ENCODE assay signal across 8 cellular contexts in the genomic region with DNA sequence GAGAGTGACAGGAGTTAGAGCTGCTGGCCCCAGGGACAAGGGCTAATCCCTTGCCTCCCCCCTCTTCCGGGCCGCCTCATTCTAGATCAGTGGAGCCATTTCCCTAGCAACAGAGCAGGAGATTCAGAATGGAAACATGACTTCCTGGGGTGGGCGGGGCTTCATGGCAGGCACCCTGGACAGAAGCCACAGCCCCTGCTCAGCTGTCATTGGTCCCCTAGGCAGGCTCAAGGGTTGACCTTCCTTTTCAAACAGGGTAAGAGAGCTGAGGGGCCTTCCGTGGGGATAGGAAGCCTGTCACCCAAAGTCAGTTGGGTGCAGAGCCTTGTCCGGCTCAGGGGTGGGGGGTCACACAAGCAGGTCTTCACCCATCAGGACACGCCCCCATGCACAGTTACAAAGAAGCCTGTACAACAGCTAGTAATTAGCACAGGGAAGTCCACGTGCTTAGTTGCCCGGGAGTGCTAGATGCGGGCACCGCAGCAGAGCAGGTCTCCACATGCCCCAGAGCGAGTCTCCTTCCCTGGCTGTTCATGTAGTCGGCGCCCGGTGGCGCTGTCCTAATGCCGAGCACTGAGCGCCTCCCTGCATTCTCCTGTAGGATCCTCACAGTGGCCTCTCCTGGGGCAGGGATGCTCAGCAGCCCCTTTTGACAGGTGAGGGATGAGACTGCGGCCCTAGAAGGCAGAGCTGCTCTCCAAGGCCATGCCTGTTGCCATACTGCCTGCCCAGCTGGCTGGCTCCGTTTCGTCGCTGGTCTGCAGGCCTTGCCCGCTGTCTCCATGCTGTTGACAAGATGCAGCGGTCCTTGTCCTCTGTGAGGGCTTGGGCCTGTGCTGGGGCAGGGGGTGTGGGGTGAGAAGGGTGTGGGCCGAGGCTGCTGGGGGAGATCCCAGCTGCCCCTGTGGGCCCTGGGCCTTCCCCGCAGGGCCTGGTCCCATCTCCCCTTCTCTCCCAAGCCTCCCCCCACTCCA. TPM values are rescaled to one million over a fixed set of nuclear protein-coding genes. Genes with fewer than 3 reads are reported as not detected.
DNase-seq lines count a peak whose midpoint lies in the region; ATAC-seq, FAIRE-seq and TF ChIP-seq lines count a peak whose summit lies in the region.

No MANE protein-coding gene starts in this region.

- DNase-seq in GDM1 (lab: John Stamatoyannopoulos, UW) = peak; percentile 67
- peak; percentile 68 for DNase-seq in RCC 7860 (ENCODE audit: low spot score)
- peak; percentile 75 for DNase-seq in mammary epithelial cell
- peak; percentile 43 for DNase-seq in inferior parietal cortex (ENCODE audit: extremely low spot score)
- peak; percentile 73 for DNase-seq in stimulated activated CD4-positive, alpha-beta T cell treated with anti-CD3 and anti-CD28 coated beads, Interleukin-15, amount 100 ng/mL, for 24 hours

- no peak overlapping the region for H3K9ac ChIP-seq in mammary epithelial cell (ENCODE audit: insufficient read depth, low read length)

- H3K4me1 ChIP-seq in mammary epithelial cell (ENCODE audit: insufficient read depth, low read length) = peaks cover 30% of the 10 kb centered on the region

- peaks cover 81% of the 10 kb centered on the region for H3K79me2 ChIP-seq in mammary epithelial cell (ENCODE audit: insufficient read depth, low read length)

- H3K9me3 ChIP-seq in mammary epithelial cell (replicated peaks; ENCODE audit: insufficient read depth, low read length) = no peaks in the 10 kb centered on the region

- peak; percentile 69 to 87 for TF ChIP-seq CTCF in mammary epithelial cell (conservative IDR thresholded peaks at IDR 0.05 in 1 of 2, IDR thresholded peaks at IDR 0.05 in 1 of 2; ENCODE audit: extremely low read depth in 1 of 2, insufficient read depth in 1 of 2, low read depth in 1 of 2, low read length in 2 of 2)

- BruUV-seq in mammary epithelial cell (replicated peaks; lab: Mats Ljungman, UMichigan) = no TSS peak

- no peak for TF ChIP-seq RAD21 in Ishikawa (IDR thresholded peaks at IDR 0.05; ENCODE audit: low read depth)

- CTCF ChIA-PET in mammary epithelial cell (lab: Charles Lee; ENCODE audit: low non-redundant PET) = interaction anchor here (0.6 to 0.7 kb wide), 2 partner anchors 25 to 265 kb away, joined by 3 read pairs; no protein-coding TSS in a partner anchor

- H3K27me3 ChIP-seq in mammary epithelial cell (ENCODE audit: insufficient read depth, low read length) = no peaks in the 10 kb centered on the region

- no peaks in the 10 kb centered on the region for H4K20me1 ChIP-seq in mammary epithelial cell (ENCODE audit: insufficient read depth, low read length)

- no peak for TF ChIP-seq EP300 in Ishikawa (IDR thresholded peaks at IDR 0.05; ENCODE audit: borderline replicate concordance)

- no peaks in the 10 kb centered on the region for H3K36me3 ChIP-seq in mammary epithelial cell (ENCODE audit: insufficient read depth, low read length)

- H3K4me3 ChIP-seq in mammary epithelial cell (replicated peaks in 1 of 3; ENCODE audit: insufficient read depth in 1 of 3, low read depth in 2 of 3, low read length in 3 of 3) = no peak overlapping the region

- 52% methylated on average over 20 of the region's 25 CpGs for WGBS in mammary epithelial cell (ENCODE audit: low coverage, missing lambda C conversion rate)

- peak overlapping the region; percentile 4 for H2AFZ ChIP-seq in mammary epithelial cell (ENCODE audit: low read depth, low read length)

- intact Hi-C loops in mammary epithelial cell (cut with micrococcal nuclease) = no loop called here

- peak overlapping the region; percentile 61 for H3K4me2 ChIP-seq in mammary epithelial cell (ENCODE audit: insufficient read depth, low read depth, low read length)

- dilution Hi-C loops in mammary epithelial cell (cut with HindIII; ENCODE audit: low sequenced_read_pairs) = no loop called here

- in situ Hi-C loops in mammary epithelial cell (cut with MboI; ENCODE audit: low sequenced_read_pairs in 2 of 2) = loop anchor here in 1 of 2 donors (25.0 kb wide), 1 partner anchor 306 kb away; the partner anchor contains the start of gene SPSB1

- no peak for ATAC-seq in HG03571 (IDR thresholded peaks at IDR 0.05; ENCODE audit: unreplicated experiment)
- ATAC-seq in HG02884 (IDR thresholded peaks at IDR 0.05; ENCODE audit: unreplicated experiment) = no peak

- H3K27ac ChIP-seq in mammary epithelial cell (ENCODE audit: insufficient read depth, low read depth, low read length) = peak overlapping the region; percentile 23

- no peak for FAIRE-seq in RCC 7860 (lab: Jason Lieb, UNC)

TF ChIP-seq in Ishikawa, 13 proteins besides CTCF, POLR2A, EP300 and RAD21:
- TF ChIP-seq, protein P1, sequence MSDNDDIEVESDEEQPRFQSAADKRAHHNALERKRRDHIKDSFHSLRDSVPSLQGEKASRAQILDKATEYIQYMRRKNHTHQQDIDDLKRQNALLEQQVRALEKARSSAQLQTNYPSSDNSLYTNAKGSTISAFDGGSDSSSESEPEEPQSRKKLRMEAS (IDR thresholded peaks at IDR 0.05) = no peak
- TF ChIP-seq, protein P2, sequence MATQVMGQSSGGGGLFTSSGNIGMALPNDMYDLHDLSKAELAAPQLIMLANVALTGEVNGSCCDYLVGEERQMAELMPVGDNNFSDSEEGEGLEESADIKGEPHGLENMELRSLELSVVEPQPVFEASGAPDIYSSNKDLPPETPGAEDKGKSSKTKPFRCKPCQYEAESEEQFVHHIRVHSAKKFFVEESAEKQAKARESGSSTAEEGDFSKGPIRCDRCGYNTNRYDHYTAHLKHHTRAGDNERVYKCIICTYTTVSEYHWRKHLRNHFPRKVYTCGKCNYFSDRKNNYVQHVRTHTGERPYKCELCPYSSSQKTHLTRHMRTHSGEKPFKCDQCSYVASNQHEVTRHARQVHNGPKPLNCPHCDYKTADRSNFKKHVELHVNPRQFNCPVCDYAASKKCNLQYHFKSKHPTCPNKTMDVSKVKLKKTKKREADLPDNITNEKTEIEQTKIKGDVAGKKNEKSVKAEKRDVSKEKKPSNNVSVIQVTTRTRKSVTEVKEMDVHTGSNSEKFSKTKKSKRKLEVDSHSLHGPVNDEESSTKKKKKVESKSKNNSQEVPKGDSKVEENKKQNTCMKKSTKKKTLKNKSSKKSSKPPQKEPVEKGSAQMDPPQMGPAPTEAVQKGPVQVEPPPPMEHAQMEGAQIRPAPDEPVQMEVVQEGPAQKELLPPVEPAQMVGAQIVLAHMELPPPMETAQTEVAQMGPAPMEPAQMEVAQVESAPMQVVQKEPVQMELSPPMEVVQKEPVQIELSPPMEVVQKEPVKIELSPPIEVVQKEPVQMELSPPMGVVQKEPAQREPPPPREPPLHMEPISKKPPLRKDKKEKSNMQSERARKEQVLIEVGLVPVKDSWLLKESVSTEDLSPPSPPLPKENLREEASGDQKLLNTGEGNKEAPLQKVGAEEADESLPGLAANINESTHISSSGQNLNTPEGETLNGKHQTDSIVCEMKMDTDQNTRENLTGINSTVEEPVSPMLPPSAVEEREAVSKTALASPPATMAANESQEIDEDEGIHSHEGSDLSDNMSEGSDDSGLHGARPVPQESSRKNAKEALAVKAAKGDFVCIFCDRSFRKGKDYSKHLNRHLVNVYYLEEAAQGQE (IDR thresholded peaks at IDR 0.05; ENCODE audit: low read depth) = peak; percentile 58

RNA-seq across cellular contexts. Expression of gene TMEM201, which starts 5.1 kb away (rescaled TPM):
- total RNA-seq in mammary epithelial cell = 10 to 100 TPM in 1 of 2 donors, 1 to 10 TPM in 1; 6.8 to 15.9 TPM
- polyA plus RNA-seq in mammary epithelial cell = 6.8 TPM
- polyA minus RNA-seq in mammary epithelial cell = 15.3 TPM

RNA-seq across cellular contexts. Expression of gene SLC25A33, which starts 54.5 kb away (rescaled TPM):
- 1 to 10 TPM; 2.2 to 4.0 TPM for total RNA-seq in mammary epithelial cell
- 2.5 TPM for polyA plus RNA-seq in mammary epithelial cell
- 1.2 TPM for polyA minus RNA-seq in mammary epithelial cell

RNA-seq across cellular contexts. Expression of gene PIK3CD, which starts 57.8 kb away (rescaled TPM):
- total RNA-seq in mammary epithelial cell = 10 to 100 TPM in 1 of 2 donors, 1 to 10 TPM in 1; 6.3 to 19.1 TPM
- 7.4 TPM for polyA plus RNA-seq in mammary epithelial cell
- polyA minus RNA-seq in mammary epithelial cell = 12.1 TPM
